Comparison of ENCODE assay signal across 9 cellular contexts in genomic region chr1:72284084-72284397, GRCh38. TPM values are rescaled to one million over a fixed set of nuclear protein-coding genes. Genes with fewer than 3 reads are reported as not detected.
DNase-seq lines count a peak whose midpoint lies in the region; ATAC-seq and TF ChIP-seq lines count a peak whose summit lies in the region.
"Had no signal": no experiment of that assay in that cellular context is flagged by ENCODE, and none has a peak within 500 bp of the region (broad histone marks: within the 10 kb centered on the region; RNA-seq: fewer than 3 reads in every experiment).

No MANE protein-coding gene starts in this region.

- H3K27me3 ChIP-seq in Panc1 (ENCODE audit: control insufficient read depth, insufficient read depth, low read length): no peaks in the 10 kb centered on the region
- no peaks in the 10 kb centered on the region for H3K27me3 ChIP-seq in gastroesophageal sphincter

- TF ChIP-seq POLR2A in gastroesophageal sphincter (IDR thresholded peaks at IDR 0.05): no peak

- ATAC-seq in Panc1: peak; percentile 18
- ATAC-seq in gastroesophageal sphincter: no peak
- no peak for ATAC-seq in HG03469 (IDR thresholded peaks at IDR 0.05; ENCODE audit: unreplicated experiment)
- no peak for ATAC-seq in GM21360 (IDR thresholded peaks at IDR 0.05; ENCODE audit: unreplicated experiment)

- H3K27ac ChIP-seq in HEK293 (ENCODE audit: extremely low read depth, low read depth, low read length) (no peak overlapping the region), Panc1 (ENCODE audit: low read length) (peak overlapping the region; percentile 86), gastroesophageal sphincter (peak overlapping the region; percentile 76 to 93 (median 92)), skin epidermis (peak overlapping the region; percentile 9 to 91 (median 81))

- H3K9me3 ChIP-seq in HEK293 (ENCODE audit: control insufficient read depth, insufficient read depth, low read depth, low read length) (no peaks in the 10 kb centered on the region), Panc1 (ENCODE audit: control insufficient read depth, insufficient read depth, low read depth, low read length) (no peaks in the 10 kb centered on the region), gastroesophageal sphincter (no peaks in the 10 kb centered on the region)

- DNase-seq in Panc1 (ENCODE audit: low read depth, low spot score) (peak; percentile 59), NOMO-1 (lab: John Stamatoyannopoulos, UW; ENCODE audit: unreplicated experiment in 2 of 2) (no peak), HK-2 (ENCODE audit: unreplicated experiment) (no peak)
- DNase-seq: effector CD8-positive, alpha-beta T cell had no signal

- POLR2A ChIA-PET in HEK293 (lab: Yijun Ruan, JAX) (no interaction called here), Panc1 (lab: Charles Lee) (interaction anchor here (0.6 to 0.7 kb wide), 3 partner anchors 153 to 1233 kb away, joined by 3 to 4 read pairs (median 3); partner anchors contain the start of gene ZRANB2)

- H3K4me3 ChIP-seq in HEK293 (ENCODE audit: low read depth, low read length): peak overlapping the region; percentile 80
- H3K4me3 ChIP-seq in Panc1 (ENCODE audit: low read depth in 2 of 2, low read length in 2 of 2): peak overlapping the region; percentile 80 to 96
- H3K4me3 ChIP-seq in gastroesophageal sphincter: peak overlapping the region; percentile 50 to 74
- peak overlapping the region; percentile 50 to 78 (median 55) for H3K4me3 ChIP-seq in skin epidermis

- CTCF ChIA-PET in HEK293 (lab: Yijun Ruan, JAX): no interaction called here
- CTCF ChIA-PET in Panc1 (lab: Charles Lee): interaction anchor here (0.6 kb wide), 1 partner anchor 897 kb away, joined by 5 read pairs; no protein-coding TSS in a partner anchor

- in situ Hi-C loops in Panc1 (cut with HindIII; ENCODE audit: low pct_unique_long_range_greater_than_20kb, low sequenced_read_pairs): no loop called here

- TF ChIP-seq EP300 in gastroesophageal sphincter (IDR thresholded peaks at IDR 0.05): no peak

- H3K4me1 ChIP-seq in HEK293 (ENCODE audit: control insufficient read depth, insufficient read depth, low read length) (0 out of 2 replicates have a peak, but pooled peaks cover 2% of the 10 kb centered on the region), Panc1 (ENCODE audit: control insufficient read depth, insufficient read depth, low read length) (peaks cover 17% of the 10 kb centered on the region), gastroesophageal sphincter (peaks cover 0 to 41% (median 0%) of the 10 kb centered on the region in 3 donors)

- TF ChIP-seq CTCF in HEK293 (tag by site-specific recombination; IDR thresholded peaks at IDR 0.05) (no peak), Panc1 (IDR thresholded peaks at IDR 0.05) (no peak), gastroesophageal sphincter (IDR thresholded peaks at IDR 0.05) (no peak)

- 0% methylated on average over 3 to 6 of the region's 7 CpGs for WGBS in gastroesophageal sphincter (ENCODE audit: low coverage in 1 of 2), 2 donors

- intact Hi-C loops in Panc1 (cut with micrococcal nuclease; ENCODE audit: unreplicated experiment): no loop called here

- no peaks in the 10 kb centered on the region for H3K36me3 ChIP-seq in HEK293 (ENCODE audit: control insufficient read depth in 2 of 2, insufficient read depth in 1 of 2, low read length in 2 of 2)
- no peaks in the 10 kb centered on the region for H3K36me3 ChIP-seq in Panc1 (ENCODE audit: control insufficient read depth, insufficient read depth, low read length)
- H3K36me3 ChIP-seq in gastroesophageal sphincter: no peaks in the 10 kb centered on the region

- BruUV-seq in Panc1 (replicated peaks; lab: Mats Ljungman, UMichigan): no TSS peak

TF ChIP-seq in HEK293, 187 proteins besides CTCF, POLR2A, EP300 and RAD21:
- TF ChIP-seq FEZF1 (tag by site-specific recombination; IDR thresholded peaks at IDR 0.05) (no peak), ZNF366 (tag by site-specific recombination; conservative IDR thresholded peaks at IDR 0.05) (no peak), ZNF660 (tag by site-specific recombination; IDR thresholded peaks at IDR 0.05) (no peak), ZBTB44 (tag by site-specific recombination; IDR thresholded peaks at IDR 0.05) (no peak), ZBTB20 (tag by site-specific recombination; IDR thresholded peaks at IDR 0.05) (0 out of 2 replicates have a peak, but pooled peaks have one; percentile 3), ZBTB6 (tag by site-specific recombination; IDR thresholded peaks at IDR 0.05) (no peak), ZNF391 (tag by site-specific recombination; IDR thresholded peaks at IDR 0.05; ENCODE audit: borderline replicate concordance, low read depth) (no peak), ZBTB48 (tag by site-specific recombination; IDR thresholded peaks at IDR 0.05) (peak; percentile 23; the same call in 1 of the 2 replicates)

RNA-seq across cellular contexts. Expression of gene NEGR1, which starts 1.7 kb away (rescaled TPM):
- total RNA-seq in Panc1 (2021; ENCODE audit: unreplicated experiment) (2.7 TPM), gastroesophageal sphincter (10 to 100 TPM; 33.3 to 73.0 (median 54.1) TPM)
- polyA plus RNA-seq in Panc1 (2012; ENCODE audit: insufficient read length): 0.74 TPM
